26 cellular contexts compared by ENCODE assay signal in genomic region chr10:70906953-70907618, GRCh38. TPM values are rescaled to one million over a fixed set of nuclear protein-coding genes. Genes with fewer than 3 reads are reported as not detected.
DNase-seq lines count a peak whose midpoint lies in the region; ATAC-seq and TF ChIP-seq lines count a peak whose summit lies in the region.
"Had no signal": no experiment of that assay in that cellular context is flagged by ENCODE, and none has a peak within 500 bp of the region (broad histone marks: within the 10 kb centered on the region; RNA-seq: fewer than 3 reads in every experiment).

No MANE protein-coding gene starts in this region.

- CTCF ChIA-PET in IMR-90 (lab: Yijun Ruan, JAX): no interaction called here

- H3K27me3 ChIP-seq in BLaER1 treated with 17β-estradiol and CSF1 and Interleukin-3, amounts not matched to agents 10 nM and 100 nM: no peaks in the 10 kb centered on the region
- H3K27me3 ChIP-seq in IMR-90 (ENCODE audit: control insufficient read depth, insufficient read depth, low read length): peaks cover 56% of the 10 kb centered on the region
- H3K27me3 ChIP-seq: left lung, upper lobe of left lung had no signal

- H4K5ac ChIP-seq in IMR-90 (ENCODE audit: low read depth, low read length): no peak overlapping the region

- no peak overlapping the region for H3K23ac ChIP-seq in IMR-90 (ENCODE audit: low read depth, low read length)

- peak overlapping the region in 1 of 10 experiments; percentile 35; a peak in 2 of 20 replicates for H3K4me3 ChIP-seq in BLaER1 treated with 17β-estradiol and CSF1 and Interleukin-3, amounts not matched to agents 10 nM and 100 nM
- H3K4me3 ChIP-seq in IMR-90 (ENCODE audit: insufficient read depth, low read depth, low read length): no peak overlapping the region
- H3K4me3 ChIP-seq: left lung, prostate gland, SK-N-MC, upper lobe of left lung had no signal

- no peak for TF ChIP-seq RAD21 in IMR-90 (IDR thresholded peaks at IDR 0.05; ENCODE audit: low read length)

- no peak overlapping the region for H2AK5ac ChIP-seq in IMR-90 (ENCODE audit: low read depth, low read length)

- no peak overlapping the region for H3K18ac ChIP-seq in IMR-90 (ENCODE audit: low read depth, low read length)

- no TSS peak for BruUV-seq in IMR-90 (replicated peaks; lab: Mats Ljungman, UMichigan)

- WGBS in IMR-90 (ENCODE audit: extremely low coverage in 2 of 2, insufficient read length in 1 of 2), 2 experiments: 82% methylated on average over 4 of the region's 14 CpGs; no CpG with 5 or more reads in 1 of the 2 experiments

- H3K14ac ChIP-seq in IMR-90 (replicated peaks; ENCODE audit: low read depth, low read length): no peak overlapping the region

- in situ Hi-C loops in IMR-90 (cut with MboI; ENCODE audit: low sequenced_read_pairs): no loop called here

- peak overlapping the region; percentile 51 for H2AFZ ChIP-seq in IMR-90 (replicated peaks; ENCODE audit: low read length, poor library complexity)

- intact Hi-C loops in IMR-90 (cut with micrococcal nuclease) (no loop called here), left ventricle myocardium superior (cut with micrococcal nuclease) (no loop called here), sciatic nerve (cut with DNase I) (no loop called here)

- no peaks in the 10 kb centered on the region for H3K79me1 ChIP-seq in IMR-90 (ENCODE audit: low read depth in 1 of 2, low read length in 2 of 2)

- H3K9me3 ChIP-seq in BLaER1 treated with 17β-estradiol and CSF1 and Interleukin-3, amounts not matched to agents 10 nM and 100 nM (replicated peaks in 1 of 11): peaks cover 0 to 5% (median 0%) of the 10 kb centered on the region in 11 experiments; a peak in 4 of 22 replicates
- H3K9me3 ChIP-seq in IMR-90 (ENCODE audit: control insufficient read depth, insufficient read depth, low read length): no peaks in the 10 kb centered on the region
- H3K9me3 ChIP-seq: left lung, prostate gland, upper lobe of left lung had no signal

- no peak overlapping the region for H2BK20ac ChIP-seq in IMR-90 (ENCODE audit: low read depth, low read length)

- TF ChIP-seq POLR2A in IMR-90 (IDR thresholded peaks at IDR 0.05; ENCODE audit: low read depth, low read length): no peak

- dilution Hi-C loops in IMR-90 (cut with HindIII; ENCODE audit: low sequenced_read_pairs, unreplicated experiment): no loop called here

- H2BK15ac ChIP-seq in IMR-90 (ENCODE audit: low read depth, low read length): no peak overlapping the region

- ATAC-seq in IMR-90 (ENCODE audit: low read depth): no peak
- ATAC-seq in left ventricle myocardium superior: peak; percentile 12
- no peak for ATAC-seq in sciatic nerve
- ATAC-seq: activated CD4-positive, alpha-beta T cell treated with anti-CD3 and anti-CD28 coated beads for 36 hours; activated CD8-positive, alpha-beta T cell treated with anti-CD3 and anti-CD28 coated beads, Interleukin-2, amount 10 ng/mL, durations not matched to agents 7 days and 5 days; activated T-helper 17 cell treated with anti-CD3 and anti-CD28 coated beads, Interleukin-2, amount 50 U/mL, for 72 hours; effector memory CD8-positive, alpha-beta T cell; left lung; stimulated activated memory B cell treated with anti-CD40 and anti-IgM and Interleukin-4, amounts not matched to agents 10 μg/mL and 1 μg/mL and 100 μg/mL, for 72 hours; T-helper 17 cell had no signal

- peaks cover 13 to 36% (median 29%) of the 10 kb centered on the region in 10 experiments; a peak in 19 of 20 replicates for H3K4me1 ChIP-seq in BLaER1 treated with 17β-estradiol and CSF1 and Interleukin-3, amounts not matched to agents 10 nM and 100 nM
- H3K4me1 ChIP-seq in IMR-90 (ENCODE audit: control insufficient read depth, insufficient read depth, low read length): no peaks in the 10 kb centered on the region
- H3K4me1 ChIP-seq: left lung, prostate gland had no signal

- H3K27ac ChIP-seq in BLaER1 treated with 17β-estradiol and CSF1 and Interleukin-3, amounts not matched to agents 10 nM and 100 nM: peak overlapping the region in 1 of 11 experiments; percentile 44; a peak in 2 of 22 replicates
- H3K27ac ChIP-seq in IMR-90 (ENCODE audit: insufficient read depth, low read length): no peak overlapping the region
- H3K27ac ChIP-seq: left lung, prostate gland, SK-N-MC, upper lobe of left lung had no signal

- no peak for TF ChIP-seq CTCF in IMR-90 (conservative IDR thresholded peaks at IDR 0.05; ENCODE audit: low read depth, low read length)

- no peak overlapping the region for H3K4ac ChIP-seq in IMR-90 (ENCODE audit: low read depth, low read length)

- no peak overlapping the region for H2AK9ac ChIP-seq in IMR-90 (replicated peaks; ENCODE audit: low read depth, low read length, poor library complexity)

- DNase-seq in IMR-90: no peak
- DNase-seq in left ventricle myocardium superior: no peak
- DNase-seq in sciatic nerve (ENCODE audit: low spot score): peak; percentile 52
- DNase-seq in NCI-H748 (lab: John Stamatoyannopoulos, UW; ENCODE audit: unreplicated experiment): no peak
- no peak for DNase-seq in NCI-H510A (lab: John Stamatoyannopoulos, UW)
- no peak for DNase-seq in UCSD-AML1 (lab: John Stamatoyannopoulos, UW; ENCODE audit: unreplicated experiment)
- DNase-seq: activated CD4-positive, alpha-beta T cell treated with anti-CD3 and anti-CD28 coated beads for 36 hours; activated CD8-positive, alpha-beta T cell treated with anti-CD3 and anti-CD28 coated beads, Interleukin-2, amount 10 ng/mL, durations not matched to agents 7 days and 5 days; caudate nucleus; cortex of kidney; DMS79; effector memory CD8-positive, alpha-beta T cell; GDM1; H9; MV-4-11; naive B cell; NCI-H446 treated with DMSO at 0.1 percent for 48 hours; RPMI8226; T-helper 17 cell had no signal

- no peak overlapping the region for H4K8ac ChIP-seq in IMR-90 (ENCODE audit: low read depth in 2 of 2, low read length in 2 of 2)

- H3K9me1 ChIP-seq in IMR-90 (ENCODE audit: insufficient read depth, low read length): no peaks in the 10 kb centered on the region

- H3K36me3 ChIP-seq in BLaER1 treated with 17β-estradiol and CSF1 and Interleukin-3, amounts not matched to agents 10 nM and 100 nM: no peaks in the 10 kb centered on the region
- no peaks in the 10 kb centered on the region for H3K36me3 ChIP-seq in IMR-90 (ENCODE audit: control insufficient read depth, insufficient read depth, low read length)
- H3K36me3 ChIP-seq: left lung, prostate gland, upper lobe of left lung had no signal

- H2BK120ac ChIP-seq in IMR-90 (ENCODE audit: low read depth, low read length): no peak overlapping the region

- no peak overlapping the region for H2BK5ac ChIP-seq in IMR-90 (ENCODE audit: low read depth, low read length, poor library complexity, severe bottlenecking)

- peak overlapping the region; percentile 26 to 89 (median 73); a peak in 21 of 22 replicates for H3K4me2 ChIP-seq in BLaER1 treated with 17β-estradiol and CSF1 and Interleukin-3, amounts not matched to agents 10 nM and 100 nM
- H3K4me2 ChIP-seq in IMR-90 (ENCODE audit: low read depth, low read length): no peak overlapping the region

- peaks cover 0 to 7% (median 0%) of the 10 kb centered on the region in 11 experiments; a peak in 1 of 22 replicates for H4K20me1 ChIP-seq in BLaER1 treated with 17β-estradiol and CSF1 and Interleukin-3, amounts not matched to agents 10 nM and 100 nM
- no peaks in the 10 kb centered on the region; the same call in 1 of the 2 replicates for H4K20me1 ChIP-seq in IMR-90 (ENCODE audit: insufficient read depth, low read length)

- H3K56ac ChIP-seq in IMR-90 (ENCODE audit: extremely low read depth, insufficient read depth, low read length): no peak overlapping the region

- peak overlapping the region in 8 of 11 experiments; percentile 27 to 69 (median 48); a peak in 13 of 22 replicates for H3K9ac ChIP-seq in BLaER1 treated with 17β-estradiol and CSF1 and Interleukin-3, amounts not matched to agents 10 nM and 100 nM
- no peak overlapping the region for H3K9ac ChIP-seq in IMR-90 (ENCODE audit: low read depth, low read length)

- H4K91ac ChIP-seq in IMR-90 (ENCODE audit: insufficient read depth, low read depth, low read length): no peak overlapping the region

- POLR2A ChIA-PET in IMR-90 (lab: Charles Lee; ENCODE audit: unreplicated experiment): no interaction called here

TF ChIP-seq in IMR-90, 13 proteins besides CTCF, POLR2A, EP300 and RAD21 (continues in another document):
- no peak for TF ChIP-seq MAZ (IDR thresholded peaks at IDR 0.05; ENCODE audit: borderline replicate concordance, low read depth, low read length)
- TF ChIP-seq RCOR1 (IDR thresholded peaks at IDR 0.05; ENCODE audit: insufficient replicate concordance, low read length): no peak
- no peak for TF ChIP-seq RFX5 (IDR thresholded peaks at IDR 0.05; ENCODE audit: low read depth, low read length)
- TF ChIP-seq MXI1 (IDR thresholded peaks at IDR 0.05; ENCODE audit: borderline replicate concordance, low read depth, low read length): no peak
- no peak for TF ChIP-seq SMC3 (IDR thresholded peaks at IDR 0.05; ENCODE audit: low read depth, low read length)
- no peak for TF ChIP-seq MAFK (IDR thresholded peaks at IDR 0.05; ENCODE audit: low read depth, low read length)
- TF ChIP-seq USF2 (IDR thresholded peaks at IDR 0.05; ENCODE audit: low read depth, low read length): no peak
- no peak for TF ChIP-seq BHLHE40 (IDR thresholded peaks at IDR 0.05; ENCODE audit: low read depth, low read length)
- no peak for TF ChIP-seq CEBPB (IDR thresholded peaks at IDR 0.05; ENCODE audit: low read depth, low read length)
- TF ChIP-seq CHD1 (IDR thresholded peaks at IDR 0.05; ENCODE audit: low read depth, low read length): no peak
- no peak for TF ChIP-seq FOS (IDR thresholded peaks at IDR 0.05; ENCODE audit: low read depth, low read length)

RNA-seq across cellular contexts. Expression of gene PCBD1, which starts 18.7 kb away (rescaled TPM):
- total RNA-seq in IMR-90 (2012; rRNA removed): 15.8 and 17.8 TPM in 2 replicates
- 31.6 and 33.1 TPM in 2 replicates for polyA plus RNA-seq in IMR-90 (2012; rRNA removed)
- 21.7 and 49.0 TPM in 2 replicates for polyA plus RNA-seq in IMR-90 (2012; cell fraction: cytosol; rRNA removed)
- polyA plus RNA-seq in IMR-90 (2012; cell fraction: nucleus; rRNA removed; ENCODE audit: low replicate concordance): 10.9 and 17.4 TPM in 2 replicates
- total RNA-seq in left ventricle myocardium superior: 172 TPM
- 41.1 TPM for total RNA-seq in sciatic nerve
